Comparison of ENCODE assay signal across 9 cellular contexts in genomic region chr1:222095606-222096475, GRCh38.
A peak's percentile ranks its signal among the peaks of the same experiment; 100 is the strongest.
DNase-seq lines count a peak whose midpoint lies in the region; ATAC-seq, FAIRE-seq and TF ChIP-seq lines count a peak whose summit lies in the region.
"Had no signal": no experiment of that assay in that cellular context is flagged by ENCODE, and none has a peak within 500 bp of the region (broad histone marks: within the 10 kb centered on the region; RNA-seq: fewer than 3 reads in every experiment).

No MANE protein-coding gene starts in this region.

- H3K9me3 Mint-ChIP-seq in activated B cell treated with CpG ODN at 0.5 μM for 24 hours (no peaks in the 10 kb centered on the region), chondrocyte (ENCODE audit: low read depth) (no peaks in the 10 kb centered on the region)

- POLR2A ChIA-PET in activated B cell treated with CpG ODN at 0.5 μM for 24 hours (lab: Charles Lee), result no interaction called here

- H3K27ac Mint-ChIP-seq in activated B cell treated with CpG ODN at 0.5 μM for 24 hours, result no peak overlapping the region
- H3K27ac Mint-ChIP-seq in chondrocyte (ENCODE audit: unreplicated experiment), result no peak overlapping the region

- TF ChIP-seq CTCF in D721Med (IDR thresholded peaks at IDR 0.05; ENCODE audit: insufficient read depth, missing control alignments), result peak; percentile 62
- peak; percentile 53 for TF ChIP-seq CTCF in activated B cell treated with CpG ODN at 0.5 μM for 24 hours (IDR thresholded peaks at IDR 0.05)
- TF ChIP-seq CTCF in chondrocyte (IDR thresholded peaks at IDR 0.05), result peak; percentile 81
- peak in 4 of 7 experiments; percentile 32 to 82 (median 68) for TF ChIP-seq CTCF in stomach (IDR thresholded peaks at IDR 0.05)

- peaks cover 0 to 20% (median 0%) of the 10 kb centered on the region in 4 donors for H3K4me1 ChIP-seq in stomach

- no peaks in the 10 kb centered on the region for H3K36me3 Mint-ChIP-seq in activated B cell treated with CpG ODN at 0.5 μM for 24 hours (ENCODE audit: low read depth)
- H3K36me3 Mint-ChIP-seq in chondrocyte (ENCODE audit: low read depth), result no peaks in the 10 kb centered on the region

- CTCF ChIA-PET in activated B cell treated with CpG ODN at 0.5 μM for 24 hours (lab: Charles Lee), result interaction anchor here (0.6 to 1.8 kb wide), 9 partner anchors 9 to 360 kb away, joined by 3 to 4 read pairs (median 3); no protein-coding TSS in a partner anchor

- H3K27me3 Mint-ChIP-seq in activated B cell treated with CpG ODN at 0.5 μM for 24 hours, result peaks cover 7% of the 10 kb centered on the region
- peaks cover 16% of the 10 kb centered on the region for H3K27me3 Mint-ChIP-seq in chondrocyte (ENCODE audit: low read depth)

- no peaks in the 10 kb centered on the region for H3K9me3 ChIP-seq in stomach

- intact Hi-C loops in activated B cell treated with CpG ODN at 0.5 μM for 24 hours (cut with micrococcal nuclease) (loop anchor here (1.0 to 10.0 kb wide), 4 partner anchors 351 to 619 kb away; partner anchors contain the start of gene DUSP10), stomach (cut with DNase I; ENCODE audit: low total_unique reads) (no loop called here)

- H3K36me3 ChIP-seq in stomach, result no peaks in the 10 kb centered on the region

- TF ChIP-seq EP300 in stomach (IDR thresholded peaks at IDR 0.05), result no peak

- ATAC-seq in GM21423 (IDR thresholded peaks at IDR 0.05; ENCODE audit: unreplicated experiment) (peak; percentile 62), activated B cell treated with CpG ODN at 0.5 μM for 24 hours (ENCODE audit: low read depth) (peak; percentile 82), HG03457 (IDR thresholded peaks at IDR 0.05; ENCODE audit: unreplicated experiment) (no peak)

- DNase-seq in D721Med (ENCODE audit: insufficient read length, low spot score), result no peak
- DNase-seq in HuH-7.5 (ENCODE audit: low spot score), result peak; percentile 18
- no peak for DNase-seq in activated B cell treated with CpG ODN at 0.5 μM for 24 hours
- DNase-seq in chondrocyte (ENCODE audit: low spot score), result no peak
- DNase-seq in myocyte (ENCODE audit: low read depth), result peak; percentile 55
- DNase-seq in stomach, result peak; percentile 45

- no peaks in the 10 kb centered on the region for H3K27me3 ChIP-seq in stomach

- no peak for TF ChIP-seq POLR2A in stomach (IDR thresholded peaks at IDR 0.05)

- no peak overlapping the region for H3K4me3 ChIP-seq in stomach
- H3K4me3 ChIP-seq: SK-N-MC had no signal

- no peaks in the 10 kb centered on the region for H3K4me1 Mint-ChIP-seq in activated B cell treated with CpG ODN at 0.5 μM for 24 hours
- no peaks in the 10 kb centered on the region for H3K4me1 Mint-ChIP-seq in chondrocyte (ENCODE audit: low read depth)

- 54 to 62% (median 59%) methylated on average over 11 of the region's 11 CpGs for WGBS in stomach, 5 donors

- H3K4me3 Mint-ChIP-seq in activated B cell treated with CpG ODN at 0.5 μM for 24 hours (no peak overlapping the region), chondrocyte (ENCODE audit: unreplicated experiment) (no peak overlapping the region)

- no peak overlapping the region for H3K27ac ChIP-seq in stomach
- H3K27ac ChIP-seq: SK-N-MC had no signal

- FAIRE-seq in D721Med (lab: Jason Lieb, UNC), result no peak

Comparison
In these comparisons a context has a peak if more than half of its experiments do, and no peak if none do; other contexts are left out.
1. DNase-seq: peak in HuH-7.5 (single experiment), myocyte (single experiment) and stomach (single experiment); none in D721Med (single experiment), activated B cell treated with CpG ODN at 0.5 μM for 24 hours (single experiment) and chondrocyte (single experiment).
2. Peak in every context shown above with its lines, with median percentiles within 50 percentile points of each other: CTCF ChIP-seq.